ENCODE assay signal across 12 cellular contexts in the genomic region with DNA sequence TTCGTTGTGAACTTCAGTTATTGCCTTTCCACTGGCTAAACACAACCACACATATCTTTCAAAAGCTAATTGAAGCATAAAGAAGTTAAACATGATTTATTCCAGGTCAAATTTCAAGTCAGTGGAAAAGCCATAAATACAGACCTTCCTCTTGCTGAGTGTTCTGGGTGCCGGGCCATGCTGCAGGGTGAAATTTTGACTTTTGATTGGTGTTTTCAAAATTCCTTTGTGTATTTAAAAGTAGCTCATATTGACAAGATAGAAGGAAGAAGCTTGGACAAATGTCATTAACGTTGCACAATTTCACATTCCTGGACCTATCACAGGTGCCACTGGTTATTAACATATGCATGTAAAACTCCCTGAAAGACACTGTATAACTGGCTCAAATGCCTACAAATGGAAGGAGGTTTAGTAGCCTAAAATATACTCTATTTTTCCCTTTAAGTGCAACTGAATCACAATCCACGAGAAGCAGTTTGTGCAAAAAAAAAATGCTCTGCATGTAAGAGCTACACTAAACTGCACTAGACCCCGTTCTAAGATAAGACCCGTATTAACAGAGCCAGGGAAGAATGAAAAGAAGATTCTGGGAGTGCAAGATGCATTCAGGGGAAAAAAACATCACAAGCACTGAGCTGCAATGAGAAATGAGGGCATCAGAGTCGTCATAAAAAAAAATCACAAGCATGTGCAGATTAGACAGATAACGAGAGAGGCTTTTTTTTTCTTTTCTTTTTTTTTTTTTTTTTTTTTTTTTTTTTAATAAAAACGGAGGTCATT. TPM values are rescaled to one million over a fixed set of nuclear protein-coding genes. Genes with fewer than 3 reads are reported as not detected.
A peak's percentile ranks its signal among the peaks of the same experiment; 100 is the strongest.
DNase-seq lines count a peak whose midpoint lies in the region; ATAC-seq and TF ChIP-seq lines count a peak whose summit lies in the region.
"Had no signal": no experiment of that assay in that cellular context is flagged by ENCODE, and none has a peak within 500 bp of the region (broad histone marks: within the 10 kb centered on the region; RNA-seq: fewer than 3 reads in every experiment).

No MANE protein-coding gene starts in this region.

- H3K4me1 Mint-ChIP-seq in activated naive CD8-positive, alpha-beta T cell treated with anti-CD3 and anti-CD28 coated beads, Interleukin-2, amount 50 U/mL, for 24 hours = peaks cover 71% of the 10 kb centered on the region

- peaks cover 9% of the 10 kb centered on the region for H3K36me3 Mint-ChIP-seq in activated naive CD8-positive, alpha-beta T cell treated with anti-CD3 and anti-CD28 coated beads, Interleukin-2, amount 50 U/mL, for 24 hours (ENCODE audit: low read depth)

- no peaks in the 10 kb centered on the region for H3K9me3 ChIP-seq in tibial nerve
- H3K9me3 ChIP-seq: left lung, upper lobe of right lung had no signal

- peaks cover 0 to 20% (median 12%) of the 10 kb centered on the region in 4 donors for H3K4me1 ChIP-seq in tibial nerve

- no peaks in the 10 kb centered on the region for H3K27me3 Mint-ChIP-seq in activated naive CD8-positive, alpha-beta T cell treated with anti-CD3 and anti-CD28 coated beads, Interleukin-2, amount 50 U/mL, for 24 hours

- no peak overlapping the region for H3K4me3 ChIP-seq in tibial nerve
- H3K4me3 ChIP-seq: left lung, upper lobe of right lung had no signal

- peak overlapping the region; percentile 44 for H3K4me3 Mint-ChIP-seq in activated naive CD8-positive, alpha-beta T cell treated with anti-CD3 and anti-CD28 coated beads, Interleukin-2, amount 50 U/mL, for 24 hours

- DNase-seq in SKM-1 (lab: John Stamatoyannopoulos, UW; ENCODE audit: unreplicated experiment) (peak; percentile 14), SKM-1 treated with dmso at 0.1 percent for 144 hours (lab: John Stamatoyannopoulos, UW; ENCODE audit: unreplicated experiment) (no peak), M059J (ENCODE audit: low read depth) (peak; percentile 65), renal cortical epithelial cell (ENCODE audit: low read depth) (peak; percentile 46), tibial nerve (ENCODE audit: low spot score in 2 of 2) (no peak), H4 (ENCODE audit: low spot score) (no peak)
- no peak for DNase-seq in activated naive CD8-positive, alpha-beta T cell treated with anti-CD3 and anti-CD28 coated beads, Interleukin-2, amount 50 U/mL, for 24 hours
- DNase-seq: left lung, NCI-H1105, T-helper 9 cell, upper lobe of right lung had no signal

- ATAC-seq in activated naive CD8-positive, alpha-beta T cell treated with anti-CD3 and anti-CD28 coated beads, Interleukin-2, amount 50 U/mL, for 24 hours = no peak
- no peak for ATAC-seq in GM21723 (IDR thresholded peaks at IDR 0.05; ENCODE audit: unreplicated experiment)
- ATAC-seq: upper lobe of right lung had no signal

- peak overlapping the region; percentile 84 for H3K27ac Mint-ChIP-seq in activated naive CD8-positive, alpha-beta T cell treated with anti-CD3 and anti-CD28 coated beads, Interleukin-2, amount 50 U/mL, for 24 hours

- no peaks in the 10 kb centered on the region for H3K36me3 ChIP-seq in tibial nerve
- H3K36me3 ChIP-seq: upper lobe of right lung had no signal

- 53 to 61% methylated on average over 9 of the region's 9 CpGs for WGBS in tibial nerve, 2 donors

- no peaks in the 10 kb centered on the region for H3K9me3 Mint-ChIP-seq in activated naive CD8-positive, alpha-beta T cell treated with anti-CD3 and anti-CD28 coated beads, Interleukin-2, amount 50 U/mL, for 24 hours

- TF ChIP-seq CTCF in tibial nerve (IDR thresholded peaks at IDR 0.05) = no peak

- no peak for TF ChIP-seq POLR2A in tibial nerve (IDR thresholded peaks at IDR 0.05)

- H3K27me3 ChIP-seq in tibial nerve = no peaks in the 10 kb centered on the region
- H3K27me3 ChIP-seq: left lung, upper lobe of right lung had no signal

- TF ChIP-seq EP300 in tibial nerve (IDR thresholded peaks at IDR 0.05) = no peak

- H3K27ac ChIP-seq in tibial nerve = no peak overlapping the region
- H3K27ac ChIP-seq: upper lobe of right lung had no signal

RNA-seq across cellular contexts. Expression of gene ATXN1, which starts 30.3 kb away (rescaled TPM):
- 31.5 and 35.4 TPM in 2 replicates for total RNA-seq in M059J (2014; rRNA removed; shearing (Covaris generic))
- total RNA-seq in renal cortical epithelial cell (14.4 and 27.2 TPM in 2 replicates), tibial nerve (10 to 100 TPM; 24.9 to 48.0 (median 36.8) TPM)
- total RNA-seq in H4 (2014; rRNA removed; shearing (Covaris generic)) = 14.6 and 18.9 TPM in 2 replicates

Comparison
In these comparisons a context has a peak if more than half of its experiments do, and no peak if none do; other contexts are left out.
1. DNase-seq: peak in SKM-1 (single experiment), M059J (single experiment) and renal cortical epithelial cell (single experiment); none in SKM-1 treated with dmso at 0.1 percent for 144 hours (single experiment), activated naive CD8-positive, alpha-beta T cell treated with anti-CD3 and anti-CD28 coated beads, Interleukin-2, amount 50 U/mL, for 24 hours (single experiment), tibial nerve (0 of 2) and H4 (single experiment).